ENCODE assay signal across 1 cellular context in genomic region chr9:69172895-69173294, GRCh38.
TF ChIP-seq lines count a peak whose summit lies in the region.

No MANE protein-coding gene starts in this region.

TF ChIP-seq in HepG2, 621 proteins besides CTCF, POLR2A, EP300 and RAD21:
- TF ChIP-seq DMAP1 (CRISPR knock-in tag; IDR thresholded peaks at IDR 0.05) = no peak
- TF ChIP-seq FOXK1 (CRISPR knock-in tag; IDR thresholded peaks at IDR 0.05; ENCODE audit: borderline replicate concordance, low read depth) = 0 out of 2 replicates have a peak, but pooled peaks have one; percentile 20
- peak; percentile 99 for TF ChIP-seq ZBTB26 (CRISPR knock-in tag; IDR thresholded peaks at IDR 0.05; ENCODE audit: borderline replicate concordance)
- peak; percentile 78 for TF ChIP-seq CEBPG (CRISPR knock-in tag; IDR thresholded peaks at IDR 0.05)
- TF ChIP-seq ZNF597 (CRISPR knock-in tag; IDR thresholded peaks at IDR 0.05) = no peak
- TF ChIP-seq ETV5 (CRISPR knock-in tag; IDR thresholded peaks at IDR 0.05; ENCODE audit: borderline replicate concordance) = peak; percentile 59; the same call in 1 of the 2 replicates
- TF ChIP-seq ZNF792 (CRISPR knock-in tag; IDR thresholded peaks at IDR 0.05) = no peak
- peak; percentile 27; the same call in 1 of the 2 replicates for TF ChIP-seq CEBPB (IDR thresholded peaks at IDR 0.05; ENCODE audit: borderline replicate concordance, low read depth, low read length)
- TF ChIP-seq ZNF639 (CRISPR knock-in tag; conservative IDR thresholded peaks at IDR 0.05) = no peak
- TF ChIP-seq GATAD2A (CRISPR knock-in tag; IDR thresholded peaks at IDR 0.05) = 0 out of 2 replicates have a peak, but pooled peaks have one; percentile 30
- 0 out of 2 replicates have a peak, but pooled peaks have one; percentile 18 for TF ChIP-seq BCL6 (CRISPR knock-in tag; IDR thresholded peaks at IDR 0.05)
- TF ChIP-seq SAP130 (CRISPR knock-in tag; IDR thresholded peaks at IDR 0.05; ENCODE audit: low read depth) = peak; percentile 17; the same call in 1 of the 2 replicates
- TF ChIP-seq, protein P1, sequence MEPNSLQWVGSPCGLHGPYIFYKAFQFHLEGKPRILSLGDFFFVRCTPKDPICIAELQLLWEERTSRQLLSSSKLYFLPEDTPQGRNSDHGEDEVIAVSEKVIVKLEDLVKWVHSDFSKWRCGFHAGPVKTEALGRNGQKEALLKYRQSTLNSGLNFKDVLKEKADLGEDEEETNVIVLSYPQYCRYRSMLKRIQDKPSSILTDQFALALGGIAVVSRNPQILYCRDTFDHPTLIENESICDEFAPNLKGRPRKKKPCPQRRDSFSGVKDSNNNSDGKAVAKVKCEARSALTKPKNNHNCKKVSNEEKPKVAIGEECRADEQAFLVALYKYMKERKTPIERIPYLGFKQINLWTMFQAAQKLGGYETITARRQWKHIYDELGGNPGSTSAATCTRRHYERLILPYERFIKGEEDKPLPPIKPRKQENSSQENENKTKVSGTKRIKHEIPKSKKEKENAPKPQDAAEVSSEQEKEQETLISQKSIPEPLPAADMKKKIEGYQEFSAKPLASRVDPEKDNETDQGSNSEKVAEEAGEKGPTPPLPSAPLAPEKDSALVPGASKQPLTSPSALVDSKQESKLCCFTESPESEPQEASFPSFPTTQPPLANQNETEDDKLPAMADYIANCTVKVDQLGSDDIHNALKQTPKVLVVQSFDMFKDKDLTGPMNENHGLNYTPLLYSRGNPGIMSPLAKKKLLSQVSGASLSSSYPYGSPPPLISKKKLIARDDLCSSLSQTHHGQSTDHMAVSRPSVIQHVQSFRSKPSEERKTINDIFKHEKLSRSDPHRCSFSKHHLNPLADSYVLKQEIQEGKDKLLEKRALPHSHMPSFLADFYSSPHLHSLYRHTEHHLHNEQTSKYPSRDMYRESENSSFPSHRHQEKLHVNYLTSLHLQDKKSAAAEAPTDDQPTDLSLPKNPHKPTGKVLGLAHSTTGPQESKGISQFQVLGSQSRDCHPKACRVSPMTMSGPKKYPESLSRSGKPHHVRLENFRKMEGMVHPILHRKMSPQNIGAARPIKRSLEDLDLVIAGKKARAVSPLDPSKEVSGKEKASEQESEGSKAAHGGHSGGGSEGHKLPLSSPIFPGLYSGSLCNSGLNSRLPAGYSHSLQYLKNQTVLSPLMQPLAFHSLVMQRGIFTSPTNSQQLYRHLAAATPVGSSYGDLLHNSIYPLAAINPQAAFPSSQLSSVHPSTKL (CRISPR knock-in tag; IDR thresholded peaks at IDR 0.05) = peak; percentile 24; the same call in 1 of the 2 replicates
